Comparison of ENCODE assay signal across 8 cellular contexts in genomic region chr1:7042322-7043231, GRCh38.
DNase-seq lines count a peak whose midpoint lies in the region; ATAC-seq and TF ChIP-seq lines count a peak whose summit lies in the region.

No MANE protein-coding gene starts in this region.

- no peaks in the 10 kb centered on the region for H3K9me2 ChIP-seq in OCI-LY7 (ENCODE audit: insufficient read depth, low read length)

- TF ChIP-seq POLR2A in esophagus squamous epithelium (IDR thresholded peaks at IDR 0.05) = no peak

- H4K20me1 ChIP-seq in OCI-LY7 (ENCODE audit: insufficient read depth, low read length) = no peaks in the 10 kb centered on the region; the same call in 1 of the 2 replicates

- DNase-seq in COLO668 (lab: John Stamatoyannopoulos, UW; ENCODE audit: unreplicated experiment) (peak; percentile 49), OCI-LY7 (ENCODE audit: low spot score) (peak; percentile 40), esophagus squamous epithelium (lab: John Stamatoyannopoulos, UW) (no peak), posterior cingulate gyrus (peak in 7 of 10 donors; percentile 15 to 89 (median 46)), left colon (no peak)
- no peak for DNase-seq in activated CD8-positive, alpha-beta memory T cell treated with anti-CD3 and anti-CD28 coated beads for 24 hours

- no peaks in the 10 kb centered on the region for H3K79me2 ChIP-seq in OCI-LY7 (ENCODE audit: insufficient read depth, low read depth, low read length)

- H3K27ac ChIP-seq in HEK293 (ENCODE audit: extremely low read depth, low read depth, low read length) (no peak overlapping the region), OCI-LY7 (ENCODE audit: low read depth, low read length, poor library complexity, severe bottlenecking) (no peak overlapping the region), esophagus squamous epithelium (no peak overlapping the region)

- H3K4me2 ChIP-seq in OCI-LY7 (ENCODE audit: low read length) = no peak overlapping the region

- no TSS peak for BruUV-seq in OCI-LY7 (replicated peaks; lab: Mats Ljungman, UMichigan)

- TF ChIP-seq CTCF in HEK293 (tag by site-specific recombination; IDR thresholded peaks at IDR 0.05) (no peak), OCI-LY7 (conservative IDR thresholded peaks at IDR 0.05; ENCODE audit: low read length) (peak; percentile 82), esophagus squamous epithelium (IDR thresholded peaks at IDR 0.05) (peak in 5 of 6 experiments; percentile 31 to 61 (median 47))

- H3K9me3 ChIP-seq in HEK293 (ENCODE audit: control insufficient read depth, insufficient read depth, low read depth, low read length) (no peaks in the 10 kb centered on the region), OCI-LY7 (ENCODE audit: low read length) (no peaks in the 10 kb centered on the region), esophagus squamous epithelium (no peaks in the 10 kb centered on the region)

- CTCF ChIA-PET in HEK293 (lab: Yijun Ruan, JAX) (interaction anchor here (0.5 to 3.7 kb wide), 57 partner anchors 9 to 606 kb away, joined by 3 to 45 read pairs (median 4); no protein-coding TSS in a partner anchor), OCI-LY7 (lab: Charles Lee; ENCODE audit: unreplicated experiment) (no interaction called here)

- WGBS in esophagus squamous epithelium, 2 donors = 51 to 53% methylated on average over 7 to 12 of the region's 18 CpGs

- no peak overlapping the region for H3K4me3 ChIP-seq in HEK293 (ENCODE audit: low read depth, low read length)
- no peak overlapping the region for H3K4me3 ChIP-seq in OCI-LY7 (ENCODE audit: low read depth, low read length, poor library complexity, severe bottlenecking)
- H3K4me3 ChIP-seq in esophagus squamous epithelium = no peak overlapping the region

- H3K27me3 ChIP-seq in esophagus squamous epithelium = peaks cover 0 to 54% (median 0%) of the 10 kb centered on the region in 4 donors

- H3K36me3 ChIP-seq in HEK293 (ENCODE audit: control insufficient read depth in 2 of 2, insufficient read depth in 1 of 2, low read length in 2 of 2) (no peaks in the 10 kb centered on the region), OCI-LY7 (ENCODE audit: insufficient read depth, low read length) (no peaks in the 10 kb centered on the region), esophagus squamous epithelium (no peaks in the 10 kb centered on the region)

- intact Hi-C loops in OCI-LY7 (cut with micrococcal nuclease; ENCODE audit: unreplicated experiment) (loop anchor here (2.0 to 5.0 kb wide), 2 partner anchors 175 to 604 kb away; no protein-coding TSS in a partner anchor), esophagus squamous epithelium (cut with DNase I) (loop anchor here (10.0 kb wide), 1 partner anchor 602 kb away; no protein-coding TSS in a partner anchor), posterior cingulate gyrus (cut with DNase I) (no loop called here), left colon (cut with DNase I, micrococcal nuclease) (loop anchor here in 1 of 2 donors (10.0 kb wide), 1 partner anchor 602 kb away; no protein-coding TSS in a partner anchor)

- POLR2A ChIA-PET in HEK293 (lab: Yijun Ruan, JAX) (no interaction called here), OCI-LY7 (lab: Charles Lee) (no interaction called here)

- ATAC-seq in HG02759 (IDR thresholded peaks at IDR 0.05; ENCODE audit: unreplicated experiment) (no peak), left colon (no peak)

- H3K4me1 ChIP-seq in HEK293 (ENCODE audit: control insufficient read depth, insufficient read depth, low read length) = no peaks in the 10 kb centered on the region
- no peaks in the 10 kb centered on the region for H3K4me1 ChIP-seq in OCI-LY7 (ENCODE audit: insufficient read depth, low read length, poor library complexity, severe bottlenecking)
- H3K4me1 ChIP-seq in esophagus squamous epithelium = no peaks in the 10 kb centered on the region

- H2AFZ ChIP-seq in OCI-LY7 (ENCODE audit: low read length) = no peak overlapping the region

TF ChIP-seq in HEK293, 187 proteins besides CTCF, POLR2A, EP300 and RAD21:
- TF ChIP-seq ZNF114 (tag by site-specific recombination; IDR thresholded peaks at IDR 0.05) (no peak), ZNF654 (tag by site-specific recombination; IDR thresholded peaks at IDR 0.05; ENCODE audit: low read depth) (peak; percentile 36)

Comparison
In these comparisons a context has a peak if more than half of its experiments do, and no peak if none do; other contexts are left out.
1. DNase-seq: peak in COLO668 (single experiment), OCI-LY7 (single experiment) and posterior cingulate gyrus (7 of 10); none in esophagus squamous epithelium (single experiment), activated CD8-positive, alpha-beta memory T cell treated with anti-CD3 and anti-CD28 coated beads for 24 hours (single experiment) and left colon (0 of 2).